In the genomic region with DNA sequence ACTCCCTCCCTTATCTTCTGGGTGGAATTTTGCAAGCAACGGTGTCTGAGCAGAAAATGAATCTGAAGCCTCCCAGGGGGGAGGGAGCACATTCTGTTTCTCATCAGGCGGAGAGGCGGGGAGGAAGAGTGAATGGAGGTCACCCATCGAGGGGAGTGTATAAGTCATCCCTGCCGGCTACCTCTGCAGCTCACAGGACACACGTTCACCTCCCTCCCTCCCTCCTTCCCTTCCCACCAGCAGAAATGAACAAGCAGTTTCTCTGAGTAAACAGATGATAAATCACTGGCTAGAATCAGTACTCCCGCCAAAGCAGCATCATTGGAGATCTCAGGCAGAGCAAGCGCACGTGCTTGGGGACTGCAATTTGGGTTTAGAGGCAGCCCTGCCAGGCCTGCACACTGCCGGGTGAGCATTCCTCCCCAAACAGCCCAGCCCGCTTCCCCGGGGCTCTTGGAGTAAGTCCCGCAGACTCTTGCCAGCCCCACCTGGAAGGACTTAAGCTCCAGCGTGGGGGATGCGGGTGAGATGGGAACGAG, we compare ENCODE assay signal across 9 cellular contexts. TPM values are rescaled to one million over a fixed set of nuclear protein-coding genes. Genes with fewer than 3 reads are reported as not detected.
DNase-seq lines count a peak whose midpoint lies in the region; ATAC-seq and TF ChIP-seq lines count a peak whose summit lies in the region.
"Had no signal": no experiment of that assay in that cellular context is flagged by ENCODE, and none has a peak within 500 bp of the region (broad histone marks: within the 10 kb centered on the region; RNA-seq: fewer than 3 reads in every experiment).

No MANE protein-coding gene starts in this region.

- H3K4me3 ChIP-seq in AG04450 (ENCODE audit: low read depth, low read length), result no peak overlapping the region
- no peak overlapping the region for H3K4me3 ChIP-seq in IMR-90 (ENCODE audit: insufficient read depth, low read depth, low read length)
- no peak overlapping the region for H3K4me3 ChIP-seq in colonic mucosa
- peak overlapping the region in 1 of 2 donors; percentile 20 for H3K4me3 ChIP-seq in muscle layer of duodenum (ENCODE audit: low read depth in 1 of 2, low read length in 2 of 2)

- H3K14ac ChIP-seq in IMR-90 (replicated peaks; ENCODE audit: low read depth, low read length), result no peak overlapping the region

- no peak overlapping the region for H4K5ac ChIP-seq in IMR-90 (ENCODE audit: low read depth, low read length)

- dilution Hi-C loops in IMR-90 (cut with HindIII; ENCODE audit: low sequenced_read_pairs, unreplicated experiment), result no loop called here

- CTCF ChIA-PET in AG04450 (lab: Charles Lee), result interaction anchor here (0.6 to 8.8 kb wide), 6 partner anchors 33 to 647 kb away, joined by 3 to 280 read pairs (median 3); no protein-coding TSS in a partner anchor
- CTCF ChIA-PET in IMR-90 (lab: Yijun Ruan, JAX), result interaction anchor here (0.9 to 1.4 kb wide), 2 partner anchors 525 to 528 kb away, joined by 3 to 4 read pairs; no protein-coding TSS in a partner anchor
- CTCF ChIA-PET in activated CD4-positive, alpha-beta T cell treated with anti-CD3 and anti-CD28 coated beads, Interleukin-2, amount 10 ng/mL, durations not matched to agents 7 days and 5 days (lab: Charles Lee), result interaction anchor here (0.5 to 0.6 kb wide), 2 partner anchors 308 to 1602 kb away, joined by 3 read pairs; no protein-coding TSS in a partner anchor

- peaks cover 7% of the 10 kb centered on the region for H3K36me3 Mint-ChIP-seq in activated CD4-positive, alpha-beta T cell treated with anti-CD3 and anti-CD28 coated beads, Interleukin-2, amount 10 ng/mL, durations not matched to agents 7 days and 5 days (ENCODE audit: low read depth)

- POLR2A ChIA-PET in AG04450 (lab: Yijun Ruan, JAX) (no interaction called here), IMR-90 (lab: Charles Lee; ENCODE audit: unreplicated experiment) (no interaction called here)
- POLR2A ChIA-PET in activated CD4-positive, alpha-beta T cell treated with anti-CD3 and anti-CD28 coated beads, Interleukin-2, amount 10 ng/mL, durations not matched to agents 7 days and 5 days (lab: Charles Lee), result interaction anchor here (0.6 kb wide), 1 partner anchor 75 kb away, joined by 3 read pairs; no protein-coding TSS in a partner anchor

- H3K27me3 ChIP-seq in AG04450 (ENCODE audit: control insufficient read depth, insufficient read depth, low read length) (peaks cover 64% of the 10 kb centered on the region), IMR-90 (ENCODE audit: control insufficient read depth, insufficient read depth, low read length) (peaks cover 73% of the 10 kb centered on the region), colonic mucosa (no peaks in the 10 kb centered on the region), muscle layer of duodenum (ENCODE audit: low read depth, low read length) (no peaks in the 10 kb centered on the region)

- no peak overlapping the region for H2AFZ ChIP-seq in IMR-90 (replicated peaks; ENCODE audit: low read length, poor library complexity)

- no peak overlapping the region for H3K27ac Mint-ChIP-seq in activated CD4-positive, alpha-beta T cell treated with anti-CD3 and anti-CD28 coated beads, Interleukin-2, amount 10 ng/mL, durations not matched to agents 7 days and 5 days
- H3K27ac Mint-ChIP-seq: activated T-helper 17 cell treated with anti-CD3 and anti-CD28 coated beads, Interleukin-2, amount 50 U/mL, for 72 hours had no signal

- no peak for TF ChIP-seq RAD21 in IMR-90 (IDR thresholded peaks at IDR 0.05; ENCODE audit: low read length)

- ATAC-seq in IMR-90 (ENCODE audit: low read depth), result no peak
- ATAC-seq: activated T-helper 17 cell treated with anti-CD3 and anti-CD28 coated beads, Interleukin-2, amount 50 U/mL, for 72 hours had no signal

- H3K36me3 ChIP-seq in IMR-90 (ENCODE audit: control insufficient read depth, insufficient read depth, low read length), result no peaks in the 10 kb centered on the region
- H3K36me3 ChIP-seq in colonic mucosa, result no peaks in the 10 kb centered on the region
- no peaks in the 10 kb centered on the region for H3K36me3 ChIP-seq in muscle layer of duodenum (ENCODE audit: control insufficient read depth in 1 of 2, insufficient read depth in 2 of 2, low read length in 2 of 2)

- TF ChIP-seq POLR2A in IMR-90 (IDR thresholded peaks at IDR 0.05; ENCODE audit: low read depth, low read length), result no peak

- H3K9me3 ChIP-seq in AG04450 (ENCODE audit: control insufficient read depth, insufficient read depth, low read length) (no peaks in the 10 kb centered on the region; the same call in 1 of the 2 replicates), IMR-90 (ENCODE audit: control insufficient read depth, insufficient read depth, low read length) (no peaks in the 10 kb centered on the region), colonic mucosa (no peaks in the 10 kb centered on the region), muscle layer of duodenum (ENCODE audit: control insufficient read depth in 1 of 2, low read length in 2 of 2) (no peaks in the 10 kb centered on the region)

- H3K4me3 Mint-ChIP-seq in activated CD4-positive, alpha-beta T cell treated with anti-CD3 and anti-CD28 coated beads, Interleukin-2, amount 10 ng/mL, durations not matched to agents 7 days and 5 days, result no peak overlapping the region
- H3K4me3 Mint-ChIP-seq: activated T-helper 17 cell treated with anti-CD3 and anti-CD28 coated beads, Interleukin-2, amount 50 U/mL, for 72 hours had no signal

- in situ Hi-C loops in IMR-90 (cut with MboI; ENCODE audit: low sequenced_read_pairs), result loop anchor here (10.0 kb wide), 1 partner anchor 648 kb away; no protein-coding TSS in a partner anchor

- H3K56ac ChIP-seq in IMR-90 (ENCODE audit: extremely low read depth, insufficient read depth, low read length), result no peak overlapping the region

- no peaks in the 10 kb centered on the region for H3K9me1 ChIP-seq in IMR-90 (ENCODE audit: insufficient read depth, low read length)

- H3K4ac ChIP-seq in IMR-90 (ENCODE audit: low read depth, low read length), result no peak overlapping the region

- no peak overlapping the region for H2BK120ac ChIP-seq in IMR-90 (ENCODE audit: low read depth, low read length)

- H3K9ac ChIP-seq in IMR-90 (ENCODE audit: low read depth, low read length), result no peak overlapping the region
- H3K9ac ChIP-seq in colonic mucosa (ENCODE audit: low read depth in 2 of 2, low read length in 2 of 2), result no peak overlapping the region

- H3K23ac ChIP-seq in IMR-90 (ENCODE audit: low read depth, low read length), result no peak overlapping the region

- H3K27ac ChIP-seq in AG04450 (ENCODE audit: low read depth, low read length) (peak overlapping the region; percentile 21), IMR-90 (ENCODE audit: insufficient read depth, low read length) (no peak overlapping the region), colonic mucosa (peak overlapping the region; percentile 13), muscle layer of duodenum (ENCODE audit: low read length) (peak overlapping the region; percentile 31)

- H3K79me1 ChIP-seq in IMR-90 (ENCODE audit: low read depth in 1 of 2, low read length in 2 of 2), result no peaks in the 10 kb centered on the region

- H3K4me1 ChIP-seq in IMR-90 (ENCODE audit: control insufficient read depth, insufficient read depth, low read length), result peaks cover 3% of the 10 kb centered on the region; the same call in 1 of the 2 replicates
- H3K4me1 ChIP-seq in colonic mucosa, result peaks cover 4% of the 10 kb centered on the region
- peaks cover 3 to 14% of the 10 kb centered on the region in 2 donors for H3K4me1 ChIP-seq in muscle layer of duodenum (ENCODE audit: control insufficient read depth in 1 of 2, insufficient read depth in 2 of 2, low read length in 2 of 2)

- no peak overlapping the region for H2AK9ac ChIP-seq in IMR-90 (replicated peaks; ENCODE audit: low read depth, low read length, poor library complexity)

- peaks cover 10% of the 10 kb centered on the region for H3K27me3 Mint-ChIP-seq in activated CD4-positive, alpha-beta T cell treated with anti-CD3 and anti-CD28 coated beads, Interleukin-2, amount 10 ng/mL, durations not matched to agents 7 days and 5 days

- DNase-seq in AG04450 (ENCODE audit: low read depth, low spot score), result no peak
- peak; percentile 49 for DNase-seq in IMR-90
- DNase-seq in colonic mucosa, result peak; percentile 51
- DNase-seq in CD1c-positive myeloid dendritic cell (ENCODE audit: extremely low spot score), result no peak
- DNase-seq in HT-29 (ENCODE audit: low spot score), result no peak
- DNase-seq in stimulated activated CD4-positive, alpha-beta T cell treated with anti-CD3 and anti-CD28 coated beads, Interleukin-12 subunit alpha, Interleukin-12 subunit beta, amount 100 ng/mL, for 4 hours, result no peak
- no peak for DNase-seq in activated CD4-positive, alpha-beta T cell treated with anti-CD3 and anti-CD28 coated beads, Interleukin-2, amount 10 ng/mL, durations not matched to agents 7 days and 5 days

- no peak overlapping the region for H4K91ac ChIP-seq in IMR-90 (ENCODE audit: insufficient read depth, low read depth, low read length)

- H2BK5ac ChIP-seq in IMR-90 (ENCODE audit: low read depth, low read length, poor library complexity, severe bottlenecking), result no peak overlapping the region

- H2AK5ac ChIP-seq in IMR-90 (ENCODE audit: low read depth, low read length), result no peak overlapping the region

- H4K8ac ChIP-seq in IMR-90 (ENCODE audit: low read depth in 2 of 2, low read length in 2 of 2), result no peak overlapping the region

- BruUV-seq in IMR-90 (replicated peaks; lab: Mats Ljungman, UMichigan), result no TSS peak

- H3K9me3 Mint-ChIP-seq in activated CD4-positive, alpha-beta T cell treated with anti-CD3 and anti-CD28 coated beads, Interleukin-2, amount 10 ng/mL, durations not matched to agents 7 days and 5 days, result no peaks in the 10 kb centered on the region
- H3K9me3 Mint-ChIP-seq: activated T-helper 17 cell treated with anti-CD3 and anti-CD28 coated beads, Interleukin-2, amount 50 U/mL, for 72 hours had no signal

- no peak overlapping the region for H2BK15ac ChIP-seq in IMR-90 (ENCODE audit: low read depth, low read length)

- peaks cover 78% of the 10 kb centered on the region for H3K4me1 Mint-ChIP-seq in activated CD4-positive, alpha-beta T cell treated with anti-CD3 and anti-CD28 coated beads, Interleukin-2, amount 10 ng/mL, durations not matched to agents 7 days and 5 days

- peak overlapping the region; percentile 29; the same call in 1 of the 2 replicates for H3K4me2 ChIP-seq in IMR-90 (ENCODE audit: low read depth, low read length)

- no peaks in the 10 kb centered on the region for H4K20me1 ChIP-seq in IMR-90 (ENCODE audit: insufficient read depth, low read length)

- H3K18ac ChIP-seq in IMR-90 (ENCODE audit: low read depth, low read length), result no peak overlapping the region

- TF ChIP-seq CTCF in AG04450 (IDR thresholded peaks at IDR 0.05; ENCODE audit: low read depth, low read length) (no peak), IMR-90 (conservative IDR thresholded peaks at IDR 0.05; ENCODE audit: low read depth, low read length) (no peak), colonic mucosa (IDR thresholded peaks at IDR 0.05) (no peak)

- WGBS in IMR-90 (ENCODE audit: extremely low coverage in 2 of 2, insufficient read length in 1 of 2), 2 experiments, result 20% methylated on average over 3 of the region's 16 CpGs; no CpG with 5 or more reads in 1 of the 2 experiments

- intact Hi-C loops in IMR-90 (cut with micrococcal nuclease), result loop anchor here (10.0 kb wide), 2 partner anchors 308 to 1848 kb away; no protein-coding TSS in a partner anchor
- intact Hi-C loops in colonic mucosa (cut with DNase I), result loop anchor here (5.0 kb wide), 1 partner anchor 171 kb away; no protein-coding TSS in a partner anchor

- H2BK20ac ChIP-seq in IMR-90 (ENCODE audit: low read depth, low read length), result no peak overlapping the region

RNA-seq across cellular contexts. Expression of a gene that starts 38.3 kb away (rescaled TPM):
- polyA plus RNA-seq in AG04450 (2011; rRNA removed) (not detected in 2 replicates), IMR-90 (2012; rRNA removed) (0.07 TPM in 2 replicates)
- polyA minus RNA-seq in AG04450 (2011; rRNA and poly(A)+ RNA removed), result not detected in 2 replicates
- total RNA-seq in IMR-90 (2012; rRNA removed) (not detected in 2 replicates), colonic mucosa (under 1 TPM in 1 of 2 donors, not detected in 1; 0.15 TPM)
- polyA plus RNA-seq in IMR-90 (2012; cell fraction: cytosol; rRNA removed), result 0.10 TPM in 1 of 2 replicates, not detected in the other
- 0.11 and 0.21 TPM in 2 replicates for polyA plus RNA-seq in IMR-90 (2012; cell fraction: nucleus; rRNA removed; ENCODE audit: low replicate concordance)
- total RNA-seq in HT-29 (2014; rRNA removed; shearing (Covaris generic)), result not detected in 2 replicates
- total RNA-seq in activated CD4-positive, alpha-beta T cell treated with anti-CD3 and anti-CD28 coated beads, Interleukin-2, amount 10 ng/mL, durations not matched to agents 7 days and 5 days, result not detected
- total RNA-seq: activated T-helper 17 cell treated with anti-CD3 and anti-CD28 coated beads, Interleukin-2, amount 50 U/mL, for 72 hours had no signal

RNA-seq across cellular contexts. Expression of a gene that starts 56.7 kb away (rescaled TPM):
- polyA plus RNA-seq in AG04450 (2011; rRNA removed) (4.9 and 5.7 TPM in 2 replicates), IMR-90 (2012; rRNA removed) (9.0 and 9.7 TPM in 2 replicates)
- 6.7 and 9.4 TPM in 2 replicates for polyA minus RNA-seq in AG04450 (2011; rRNA and poly(A)+ RNA removed)
- total RNA-seq in IMR-90 (2012; rRNA removed) (2.5 and 3.3 TPM in 2 replicates), colonic mucosa (under 1 TPM; 0.32 to 0.89 TPM)
- polyA plus RNA-seq in IMR-90 (2012; cell fraction: cytosol; rRNA removed), result 3.9 and 6.9 TPM in 2 replicates
- 4.2 TPM in 2 replicates for polyA plus RNA-seq in IMR-90 (2012; cell fraction: nucleus; rRNA removed; ENCODE audit: low replicate concordance)
- total RNA-seq in HT-29 (2014; rRNA removed; shearing (Covaris generic)), result not detected in 2 replicates
- not detected for total RNA-seq in activated CD4-positive, alpha-beta T cell treated with anti-CD3 and anti-CD28 coated beads, Interleukin-2, amount 10 ng/mL, durations not matched to agents 7 days and 5 days
- total RNA-seq: activated T-helper 17 cell treated with anti-CD3 and anti-CD28 coated beads, Interleukin-2, amount 50 U/mL, for 72 hours had no signal

Comparison
In these comparisons a context has a peak if more than half of its experiments do, and no peak if none do; other contexts are left out.
1. DNase-seq: peak in IMR-90 (single experiment) and colonic mucosa (single experiment); none in AG04450 (single experiment), CD1c-positive myeloid dendritic cell (single experiment), HT-29 (single experiment), stimulated activated CD4-positive, alpha-beta T cell treated with anti-CD3 and anti-CD28 coated beads, Interleukin-12 subunit alpha, Interleukin-12 subunit beta, amount 100 ng/mL, for 4 hours (single experiment) and activated CD4-positive, alpha-beta T cell treated with anti-CD3 and anti-CD28 coated beads, Interleukin-2, amount 10 ng/mL, durations not matched to agents 7 days and 5 days (single experiment).